Comparison of ENCODE assay signal across 20 cellular contexts in genomic region chr9:61666849-61667371, GRCh38.
DNase-seq lines count a peak whose midpoint lies in the region; ATAC-seq, FAIRE-seq and TF ChIP-seq lines count a peak whose summit lies in the region.
"Had no signal": no experiment of that assay in that cellular context is flagged by ENCODE, and none has a peak within 500 bp of the region (broad histone marks: within the 10 kb centered on the region; RNA-seq: fewer than 3 reads in every experiment).

No MANE protein-coding gene starts in this region.

- ATAC-seq in right lobe of liver (no peak), HepG2 (no peak), sciatic nerve (no peak), mucosa of descending colon (no peak), GM18861 (IDR thresholded peaks at IDR 0.05; ENCODE audit: unreplicated experiment) (no peak)

- CTCF ChIA-PET in HepG2 (lab: Yijun Ruan, JAX; ENCODE audit: low intra/inter-chr PET ratio, low total read pairs) = no interaction called here

- WGBS in right lobe of liver (ENCODE audit: insufficient coverage, low coverage, low lambda C conversion rate, missing lambda C conversion rate) = 69% methylated on average over 25 of the region's 26 CpGs
- 50% methylated on average over 25 of the region's 26 CpGs for WGBS in HepG2 (ENCODE audit: low lambda C conversion rate)
- 86% methylated on average over 25 of the region's 26 CpGs for WGBS in esophagus muscularis mucosa

- H3K4me2 ChIP-seq in HepG2 (ENCODE audit: low read depth, low read length) = no peak overlapping the region

- intact Hi-C loops in right lobe of liver (cut with DNase I) (no loop called here), HepG2 (cut with micrococcal nuclease; ENCODE audit: unreplicated experiment) (no loop called here), esophagus muscularis mucosa (cut with DNase I) (no loop called here), sciatic nerve (cut with DNase I) (no loop called here), mucosa of descending colon (cut with DNase I, micrococcal nuclease) (no loop called here)

- H3K4me1 ChIP-seq in right lobe of liver (no peaks in the 10 kb centered on the region), HepG2 (ENCODE audit: insufficient read depth, low read length) (no peaks in the 10 kb centered on the region), esophagus muscularis mucosa (no peaks in the 10 kb centered on the region), mucosa of descending colon (ENCODE audit: low read depth) (no peaks in the 10 kb centered on the region)
- H3K4me1 ChIP-seq: BE2C had no signal

- no peaks in the 10 kb centered on the region for H4K20me1 ChIP-seq in HepG2 (ENCODE audit: insufficient read depth, low read length)

- H3K27ac ChIP-seq in right lobe of liver (no peak overlapping the region), HepG2 (ENCODE audit: extremely low read length, insufficient read depth, low read length) (no peak overlapping the region), esophagus muscularis mucosa (replicated peaks in 1 of 4) (no peak overlapping the region)

- TF ChIP-seq POLR2A in right lobe of liver (IDR thresholded peaks at IDR 0.05) (no peak), HepG2 (IDR thresholded peaks at IDR 0.05; ENCODE audit: insufficient read depth in 1 of 2, low read depth in 2 of 2, low read length in 2 of 2) (no peak), esophagus muscularis mucosa (IDR thresholded peaks at IDR 0.05; ENCODE audit: low read depth) (no peak)

- TF ChIP-seq EP300 in HepG2 (IDR thresholded peaks at IDR 0.05; ENCODE audit: low read depth in 2 of 2, low read length in 2 of 2) = no peak
- no peak for TF ChIP-seq EP300 in HepG2 (CRISPR knock-in tag; IDR thresholded peaks at IDR 0.05; ENCODE audit: borderline replicate concordance)
- TF ChIP-seq EP300 in esophagus muscularis mucosa (IDR thresholded peaks at IDR 0.05) = no peak

- no TSS peak for BruUV-seq in HepG2 (replicated peaks; lab: Mats Ljungman, UMichigan)

- no peak overlapping the region for H2AFZ ChIP-seq in HepG2 (ENCODE audit: low read length)

- TF ChIP-seq RAD21 in HepG2 (CRISPR knock-in tag; IDR thresholded peaks at IDR 0.05) = no peak

- in situ Hi-C loops in HepG2 (cut with HindIII; ENCODE audit: extremely low pct_ligation_motif_present, low pct_unique_long_range_greater_than_20kb) = no loop called here

- no peaks in the 10 kb centered on the region for H3K9me3 ChIP-seq in right lobe of liver
- no peaks in the 10 kb centered on the region for H3K9me3 ChIP-seq in HepG2 (ENCODE audit: low read length)
- H3K9me3 ChIP-seq in esophagus muscularis mucosa = peaks cover 0 to 6% (median 2%) of the 10 kb centered on the region in 4 donors
- H3K9me3 ChIP-seq in mucosa of descending colon = peaks cover 55% of the 10 kb centered on the region
- H3K9me3 ChIP-seq: BE2C, MG63 had no signal

- POLR2A ChIA-PET in HepG2 (lab: Yijun Ruan, JAX) = no interaction called here

- no peak for TF ChIP-seq CTCF in right lobe of liver (IDR thresholded peaks at IDR 0.05)
- TF ChIP-seq CTCF in HepG2 (CRISPR knock-in tag; IDR thresholded peaks at IDR 0.05) = no peak
- TF ChIP-seq CTCF in esophagus muscularis mucosa (IDR thresholded peaks at IDR 0.05) = no peak
- TF ChIP-seq CTCF in mucosa of descending colon (IDR thresholded peaks at IDR 0.05) = no peak

- FAIRE-seq in HepG2 (lab: Jason Lieb, UNC) = no peak
- FAIRE-seq: D721Med, H54 had no signal

- DNase-seq in right lobe of liver (peak in 2 of 3 donors; percentile 33 to 42), HepG2 (ENCODE audit: low spot score) (no peak), esophagus muscularis mucosa (ENCODE audit: extremely low spot score) (peak; percentile 79), sciatic nerve (ENCODE audit: low spot score) (peak; percentile 42), mucosa of descending colon (no peak), NCI-H510A (lab: John Stamatoyannopoulos, UW) (no peak)
- DNase-seq: ACHN; BE2C; CD4-positive, alpha-beta memory T cell; DMS79 treated with DMSO at 0.1 percent for 48 hours; GDM1; MG63; NCI-H1105; NCI-H187; NCI-H446 treated with DMSO at 0.1 percent for 48 hours; NCI-H774; SHP77 had no signal

- H3K27me3 ChIP-seq in right lobe of liver (no peaks in the 10 kb centered on the region), HepG2 (ENCODE audit: control insufficient read depth in 1 of 2, insufficient read depth in 2 of 2, low read length in 2 of 2) (no peaks in the 10 kb centered on the region; a peak in 1 of 5 replicates), esophagus muscularis mucosa (peaks cover 0 to 9% (median 0%) of the 10 kb centered on the region in 4 donors)
- H3K27me3 ChIP-seq: BE2C, MG63 had no signal

- H3K4me3 ChIP-seq in right lobe of liver (no peak overlapping the region), HepG2 (replicated peaks in 1 of 3; ENCODE audit: insufficient read depth in 1 of 3, low read depth in 2 of 3, low read length in 3 of 3) (peak overlapping the region in 1 of 3 experiments; percentile 23; a peak in 2 of 6 replicates), esophagus muscularis mucosa (no peak overlapping the region), mucosa of descending colon (no peak overlapping the region)
- H3K4me3 ChIP-seq: MG63 had no signal

- H3K36me3 ChIP-seq in right lobe of liver (no peaks in the 10 kb centered on the region), HepG2 (replicated peaks in 1 of 2; ENCODE audit: control insufficient read depth in 1 of 2, insufficient read depth in 2 of 2, low read length in 2 of 2) (no peaks in the 10 kb centered on the region), esophagus muscularis mucosa (no peaks in the 10 kb centered on the region), mucosa of descending colon (ENCODE audit: low read depth) (no peaks in the 10 kb centered on the region)
- H3K36me3 ChIP-seq: BE2C, MG63 had no signal

- H3K79me2 ChIP-seq in HepG2 (ENCODE audit: insufficient read depth, low read length) = no peaks in the 10 kb centered on the region

- H3K9ac ChIP-seq in HepG2 (ENCODE audit: insufficient read depth, low read depth, low read length) = no peak overlapping the region

TF ChIP-seq in HepG2, 621 proteins besides CTCF, POLR2A, EP300 and RAD21:
- TF ChIP-seq FOXC1 (CRISPR knock-in tag; IDR thresholded peaks at IDR 0.05; ENCODE audit: borderline replicate concordance) = no peak
- TF ChIP-seq ATF2 (CRISPR knock-in tag; IDR thresholded peaks at IDR 0.05) = no peak

Comparison
In these comparisons a context has a peak if more than half of its experiments do, and no peak if none do; other contexts are left out.
1. DNase-seq: peak in right lobe of liver (2 of 3), esophagus muscularis mucosa (single experiment) and sciatic nerve (single experiment); none in HepG2 (single experiment), mucosa of descending colon (0 of 3) and NCI-H510A (single experiment).